In genomic region chr14:35355981-35356839, GRCh38 we compare ENCODE assay signal across 9 cellular contexts. TPM values are rescaled to one million over a fixed set of nuclear protein-coding genes. Genes with fewer than 3 reads are reported as not detected.
A peak's percentile ranks its signal among the peaks of the same experiment; 100 is the strongest.
DNase-seq lines count a peak whose midpoint lies in the region; ATAC-seq and TF ChIP-seq lines count a peak whose summit lies in the region.
"Had no signal": no experiment of that assay in that cellular context is flagged by ENCODE, and none has a peak within 500 bp of the region (broad histone marks: within the 10 kb centered on the region; RNA-seq: fewer than 3 reads in every experiment).

No MANE protein-coding gene starts in this region.

- no peak for DNase-seq in CD8-positive, alpha-beta T cell
- peak; percentile 71 for DNase-seq in mucosa of gallbladder (ENCODE audit: low spot score)
- DNase-seq in glomerular visceral epithelial cell (ENCODE audit: extremely low spot score): no peak
- DNase-seq in UCSD-AML1 (lab: John Stamatoyannopoulos, UW; ENCODE audit: unreplicated experiment): no peak
- no peak for DNase-seq in NCI-H524 treated with DMSO at 0.1 percent for 48 hours (lab: John Stamatoyannopoulos, UW)

- intact Hi-C loops in CD8-positive, alpha-beta T cell (cut with DNase I, micrococcal nuclease): no loop called here

- POLR2A ChIA-PET in CD8-positive, alpha-beta T cell (lab: Charles Lee): no interaction called here

- no peak overlapping the region for H3K4me3 Mint-ChIP-seq in CD8-positive, alpha-beta T cell
- H3K4me3 Mint-ChIP-seq in activated naive CD4-positive, alpha-beta T cell treated with anti-CD3 and anti-CD28 coated beads, Interleukin-2, amount 50 U/mL, for 24 hours: peak overlapping the region; percentile 67

- no peaks in the 10 kb centered on the region for H3K36me3 Mint-ChIP-seq in CD8-positive, alpha-beta T cell
- no peaks in the 10 kb centered on the region for H3K36me3 Mint-ChIP-seq in activated naive CD4-positive, alpha-beta T cell treated with anti-CD3 and anti-CD28 coated beads, Interleukin-2, amount 50 U/mL, for 24 hours

- H3K27ac ChIP-seq in CD8-positive, alpha-beta T cell (ENCODE audit: low read depth, low read length): no peak overlapping the region
- H3K27ac ChIP-seq: cardiac muscle cell had no signal

- H3K4me3 ChIP-seq in CD8-positive, alpha-beta T cell (ENCODE audit: low read depth, low read length): no peak overlapping the region
- H3K4me3 ChIP-seq: cardiac muscle cell had no signal

- CTCF ChIA-PET in CD8-positive, alpha-beta T cell (lab: Charles Lee): no interaction called here

- peaks cover 17% of the 10 kb centered on the region for H3K4me1 ChIP-seq in CD8-positive, alpha-beta T cell (ENCODE audit: insufficient read depth, low read length)

- no peaks in the 10 kb centered on the region for H3K27me3 Mint-ChIP-seq in CD8-positive, alpha-beta T cell (ENCODE audit: low read depth)
- no peaks in the 10 kb centered on the region for H3K27me3 Mint-ChIP-seq in activated naive CD4-positive, alpha-beta T cell treated with anti-CD3 and anti-CD28 coated beads, Interleukin-2, amount 50 U/mL, for 24 hours

- TF ChIP-seq CTCF in CD8-positive, alpha-beta T cell (IDR thresholded peaks at IDR 0.05): no peak

- no peaks in the 10 kb centered on the region for H3K36me3 ChIP-seq in CD8-positive, alpha-beta T cell (ENCODE audit: insufficient read depth, low read length)
- H3K36me3 ChIP-seq: cardiac muscle cell had no signal

- H3K27me3 ChIP-seq in CD8-positive, alpha-beta T cell (ENCODE audit: insufficient read depth, low read length): no peaks in the 10 kb centered on the region
- H3K27me3 ChIP-seq: cardiac muscle cell had no signal

- no peaks in the 10 kb centered on the region for H3K9me3 Mint-ChIP-seq in CD8-positive, alpha-beta T cell
- H3K9me3 Mint-ChIP-seq in activated naive CD4-positive, alpha-beta T cell treated with anti-CD3 and anti-CD28 coated beads, Interleukin-2, amount 50 U/mL, for 24 hours: no peaks in the 10 kb centered on the region

- ATAC-seq in CD8-positive, alpha-beta T cell: no peak
- ATAC-seq in HG02870 (IDR thresholded peaks at IDR 0.05; ENCODE audit: unreplicated experiment): peak; percentile 45
- ATAC-seq in HG03135 (IDR thresholded peaks at IDR 0.05; ENCODE audit: unreplicated experiment): no peak

- H3K4me1 Mint-ChIP-seq in CD8-positive, alpha-beta T cell (ENCODE audit: low read depth): peaks cover 21% of the 10 kb centered on the region
- peaks cover 30% of the 10 kb centered on the region for H3K4me1 Mint-ChIP-seq in activated naive CD4-positive, alpha-beta T cell treated with anti-CD3 and anti-CD28 coated beads, Interleukin-2, amount 50 U/mL, for 24 hours

- no peaks in the 10 kb centered on the region for H3K9me3 ChIP-seq in CD8-positive, alpha-beta T cell (ENCODE audit: low read length)

- H3K27ac Mint-ChIP-seq in CD8-positive, alpha-beta T cell: peak overlapping the region; percentile 8
- peak overlapping the region; percentile 94 for H3K27ac Mint-ChIP-seq in activated naive CD4-positive, alpha-beta T cell treated with anti-CD3 and anti-CD28 coated beads, Interleukin-2, amount 50 U/mL, for 24 hours

RNA-seq across cellular contexts. Expression of gene NFKBIA, which starts 48.3 kb away (rescaled TPM):
- 1,000 to 10,000 TPM; 1,097 to 1,133 TPM for total RNA-seq in CD8-positive, alpha-beta T cell
- total RNA-seq in mucosa of gallbladder: 74.8 TPM

Comparison
In these comparisons a context has a peak if more than half of its experiments do, and no peak if none do; other contexts are left out.
1. RNA of gene NFKBIA, which starts 48.3 kb away (total RNA-seq): 1,097 to 1,133 TPM in CD8-positive, alpha-beta T cell; 74.8 TPM in mucosa of gallbladder (single experiment); every median in the first group is over 10 times any median in the second.